7 cellular contexts compared by ENCODE assay signal in genomic region chr5:32709789-32710334, GRCh38. TPM values are rescaled to one million over a fixed set of nuclear protein-coding genes. Genes with fewer than 3 reads are reported as not detected.
A peak's percentile ranks its signal among the peaks of the same experiment; 100 is the strongest.
DNase-seq lines count a peak whose midpoint lies in the region; ATAC-seq and TF ChIP-seq lines count a peak whose summit lies in the region.

No MANE protein-coding gene starts in this region.

- H3K27ac ChIP-seq in thyroid gland, result peak overlapping the region; percentile 81 to 95 (median 87)

- H3K36me3 Mint-ChIP-seq in naive thymus-derived CD8-positive, alpha-beta T cell, result no peaks in the 10 kb centered on the region

- ATAC-seq in HG02981 (IDR thresholded peaks at IDR 0.05; ENCODE audit: unreplicated experiment), result peak; percentile 50
- ATAC-seq in naive thymus-derived CD8-positive, alpha-beta T cell, result peak; percentile 14 to 41

- no peaks in the 10 kb centered on the region for H3K9me3 ChIP-seq in thyroid gland

- H3K4me1 Mint-ChIP-seq in naive thymus-derived CD8-positive, alpha-beta T cell, result peaks cover 5 to 42% (median 35%) of the 10 kb centered on the region in 4 donors

- DNase-seq in NCI-H524 (lab: John Stamatoyannopoulos, UW), result peak; percentile 69 to 77
- DNase-seq in activated T-cell treated with anti-CD3 and anti-CD28 coated beads, Interleukin-2, amount 50 U/mL, for 1 hour, result peak; percentile 23
- DNase-seq in fibroblast of the aortic adventitia (ENCODE audit: low read depth), result peak; percentile 89
- DNase-seq in naive thymus-derived CD8-positive, alpha-beta T cell, result peak in 5 of 10 donors; percentile 9 to 37 (median 14)
- peak; percentile 72 to 78 for DNase-seq in thyroid gland

- 1 to 4% methylated on average over 22 to 32 of the region's 39 CpGs for WGBS in thyroid gland, 2 donors

- H3K4me3 Mint-ChIP-seq in naive thymus-derived CD8-positive, alpha-beta T cell, result peak overlapping the region; percentile 66 to 80 (median 74)

- TF ChIP-seq POLR2A in thyroid gland (IDR thresholded peaks at IDR 0.05), result peak in 1 of 2 donors; percentile 47

- POLR2A ChIA-PET in naive thymus-derived CD8-positive, alpha-beta T cell (lab: Charles Lee), result interaction anchor here (0.7 kb wide), 1 partner anchor 209 kb away, joined by 3 read pairs; no protein-coding TSS in a partner anchor

- peaks cover 0 to 5% (median 0%) of the 10 kb centered on the region in 9 donors for H3K9me3 Mint-ChIP-seq in naive thymus-derived CD8-positive, alpha-beta T cell

- intact Hi-C loops in thyroid gland (cut with DNase I), result loop anchor here (5.0 to 10.0 kb wide), 2 partner anchors 137 to 205 kb away; no protein-coding TSS in a partner anchor

- H3K4me3 ChIP-seq in fibroblast of the aortic adventitia (ENCODE audit: low read depth, low read length) (peak overlapping the region; percentile 75), thyroid gland (replicated peaks in 1 of 3) (peak overlapping the region; percentile 50 to 60 (median 53))

- peaks cover 13 to 20% of the 10 kb centered on the region in 2 donors for H3K4me1 ChIP-seq in thyroid gland

- no peaks in the 10 kb centered on the region for H3K36me3 ChIP-seq in thyroid gland

- no peaks in the 10 kb centered on the region for H3K27me3 ChIP-seq in thyroid gland

- TF ChIP-seq CTCF in GM12874 (IDR thresholded peaks at IDR 0.05; ENCODE audit: insufficient read depth, low read depth, low read length) (peak; percentile 70), fibroblast of the aortic adventitia (IDR thresholded peaks at IDR 0.05; ENCODE audit: insufficient read depth, low read length) (peak; percentile 70), thyroid gland (IDR thresholded peaks at IDR 0.05) (peak in 5 of 6 experiments; percentile 28 to 75 (median 57))

- peaks cover 31 to 79% (median 46%) of the 10 kb centered on the region in 5 donors for H3K27me3 Mint-ChIP-seq in naive thymus-derived CD8-positive, alpha-beta T cell

- H3K27ac Mint-ChIP-seq in naive thymus-derived CD8-positive, alpha-beta T cell, result no peak overlapping the region

RNA-seq across cellular contexts. Expression of gene NPR3, which starts 1.3 kb away (rescaled TPM):
- total RNA-seq in fibroblast of the aortic adventitia (ENCODE audit: low replicate concordance) (2.8 and 23.7 TPM in 2 replicates), thyroid gland (10 to 100 TPM; 25.4 to 45.1 (median 31.5) TPM)
- under 1 TPM in 1 of 2 experiments, not detected in 1; 0.08 TPM for total RNA-seq in naive thymus-derived CD8-positive, alpha-beta T cell
- polyA plus RNA-seq in naive thymus-derived CD8-positive, alpha-beta T cell, result under 1 TPM in 1 of 3 donors, not detected in 2; 0.18 TPM
